In the genomic region with DNA sequence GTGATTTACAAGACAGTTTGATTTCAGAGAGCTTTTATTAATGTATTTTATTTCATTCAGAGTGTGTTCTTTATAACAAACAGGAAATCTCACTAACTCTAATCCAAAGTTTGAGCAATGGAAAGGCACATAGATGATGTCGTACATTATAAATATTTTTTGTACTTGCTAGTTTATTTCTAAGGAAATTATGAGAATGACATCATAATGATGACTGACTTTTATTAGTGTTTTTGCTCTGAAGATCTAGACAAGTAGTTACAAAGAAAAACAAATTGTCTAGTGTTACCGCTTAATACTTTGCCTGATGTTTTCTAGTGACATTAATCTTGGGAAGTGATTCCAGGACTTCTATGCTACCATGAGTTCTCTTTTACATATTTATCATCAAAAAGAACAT, we compare ENCODE assay signal across 10 cellular contexts.
"Had no signal": no experiment of that assay in that cellular context is flagged by ENCODE, and none has a peak within 500 bp of the region (broad histone marks: within the 10 kb centered on the region; RNA-seq: fewer than 3 reads in every experiment).

No MANE protein-coding gene starts in this region.

- H3K4me3 ChIP-seq: GM23338 had no signal

- H2AFZ ChIP-seq: GM23338 had no signal

- H3K4me2 ChIP-seq: KMS-11 had no signal

- DNase-seq: H9, HCEC 1CT, HFFc6, IMR-90, Karpas-422, KBM-7 had no signal

- ATAC-seq: GM23338 had no signal

- FAIRE-seq: H1, H54 had no signal

- H3K9ac ChIP-seq: KMS-11 had no signal

- H3K27ac ChIP-seq: KMS-11 had no signal
